ENCODE assay signal across 1 cellular context in genomic region chr16:87847785-87848675, GRCh38.
TF ChIP-seq lines count a peak whose summit lies in the region.

No MANE protein-coding gene starts in this region.

TF ChIP-seq in HepG2, 621 proteins besides CTCF, POLR2A, EP300 and RAD21 (continued from another document and continues in another):
- peak; percentile 85; the same call in 1 of the 2 replicates for TF ChIP-seq MAZ (IDR thresholded peaks at IDR 0.05; ENCODE audit: borderline replicate concordance, low read depth, low read length)
- TF ChIP-seq MAZ (CRISPR knock-in tag; IDR thresholded peaks at IDR 0.05; ENCODE audit: low read depth): no peak; the same call in none of the 2 replicates
- TF ChIP-seq ASH2L (IDR thresholded peaks at IDR 0.05; ENCODE audit: insufficient read length, low read depth, low read length): peak; percentile 81
- no peak for TF ChIP-seq BCLAF1 (IDR thresholded peaks at IDR 0.05)
- peak; percentile 89 for TF ChIP-seq GFI1 (CRISPR knock-in tag; IDR thresholded peaks at IDR 0.05; ENCODE audit: borderline replicate concordance)
- TF ChIP-seq ETV6 (CRISPR knock-in tag; conservative IDR thresholded peaks at IDR 0.05): no peak; the same call in none of the 2 replicates
- no peak for TF ChIP-seq SIX4 (CRISPR knock-in tag; IDR thresholded peaks at IDR 0.05)
- TF ChIP-seq ZBTB42 (CRISPR knock-in tag; IDR thresholded peaks at IDR 0.05): no peak
- no peak for TF ChIP-seq MBNL3 (CRISPR knock-in tag; conservative IDR thresholded peaks at IDR 0.05)
- TF ChIP-seq ZBTB7A (CRISPR knock-in tag; IDR thresholded peaks at IDR 0.05): peak; percentile 77
- TF ChIP-seq MYNN (CRISPR knock-in tag; IDR thresholded peaks at IDR 0.05; ENCODE audit: low read depth): 0 out of 2 replicates have a peak, but pooled peaks have one; percentile 37
- TF ChIP-seq THAP9 (CRISPR knock-in tag; IDR thresholded peaks at IDR 0.05; ENCODE audit: borderline replicate concordance): peak; percentile 39; the same call in 1 of the 2 replicates
- TF ChIP-seq ZBTB8A (CRISPR knock-in tag; IDR thresholded peaks at IDR 0.05; ENCODE audit: borderline replicate concordance, low read depth): no peak
- TF ChIP-seq ZNF326 (CRISPR knock-in tag; IDR thresholded peaks at IDR 0.05; ENCODE audit: borderline replicate concordance): peak; percentile 85; the same call in 1 of the 2 replicates
- TF ChIP-seq ZNF333 (CRISPR knock-in tag; IDR thresholded peaks at IDR 0.05; ENCODE audit: borderline replicate concordance): 0 out of 2 replicates have a peak, but pooled peaks have one; percentile 13
- no peak for TF ChIP-seq HOMEZ (CRISPR knock-in tag; IDR thresholded peaks at IDR 0.05; ENCODE audit: low read depth)
- TF ChIP-seq IKZF4 (CRISPR knock-in tag; IDR thresholded peaks at IDR 0.05; ENCODE audit: borderline replicate concordance, low read depth, not compliant biosample characterization): no peak
- TF ChIP-seq ZBTB39 (CRISPR knock-in tag; IDR thresholded peaks at IDR 0.05): peak; percentile 35
- TF ChIP-seq BHLHE40 (IDR thresholded peaks at IDR 0.05; ENCODE audit: low read length): peak; percentile 70; the same call in 1 of the 2 replicates
- peak; percentile 42 for TF ChIP-seq JUN (CRISPR knock-in tag; IDR thresholded peaks at IDR 0.05)
- no peak for TF ChIP-seq PTBP1 (IDR thresholded peaks at IDR 0.05; ENCODE audit: low read depth, low read length, poor library complexity, severe bottlenecking)
- TF ChIP-seq NR2F1 (CRISPR knock-in tag; IDR thresholded peaks at IDR 0.05): peak in 1 of 2 experiments; percentile 77; a peak in 3 of 4 replicates
- peak; percentile 53; the same call in 1 of the 2 replicates for TF ChIP-seq ZNF589 (CRISPR knock-in tag; conservative IDR thresholded peaks at IDR 0.05)
- TF ChIP-seq LCORL (IDR thresholded peaks at IDR 0.05): peak; percentile 16; the same call in 1 of the 2 replicates
- TF ChIP-seq LCORL (CRISPR knock-in tag; IDR thresholded peaks at IDR 0.05): peak; percentile 95; the same call in 1 of the 2 replicates
- TF ChIP-seq ZNF318 (CRISPR knock-in tag; IDR thresholded peaks at IDR 0.05): no peak; the same call in 1 of the 2 replicates
- TF ChIP-seq DMTF1 (CRISPR knock-in tag; IDR thresholded peaks at IDR 0.05): no peak
- TF ChIP-seq ZNF230 (CRISPR knock-in tag; IDR thresholded peaks at IDR 0.05): no peak
- TF ChIP-seq TFAP4 (IDR thresholded peaks at IDR 0.05; ENCODE audit: borderline replicate concordance, low read depth): peak; percentile 74; the same call in 1 of the 2 replicates
- peak; percentile 90 for TF ChIP-seq ZNF503 (CRISPR knock-in tag; IDR thresholded peaks at IDR 0.05)
- peak; percentile 46; the same call in 1 of the 2 replicates for TF ChIP-seq ZNF629 (CRISPR knock-in tag; conservative IDR thresholded peaks at IDR 0.05)
- 0 out of 2 replicates have a peak, but pooled peaks have one; percentile 38 for TF ChIP-seq ZNF563 (CRISPR knock-in tag; IDR thresholded peaks at IDR 0.05)
- TF ChIP-seq ZNF274 (CRISPR knock-in tag; IDR thresholded peaks at IDR 0.05): 0 out of 2 replicates have a peak, but pooled peaks have one; percentile 48
